Comparison of ENCODE assay signal across 27 cellular contexts in genomic region chr10:91054325-91054724, GRCh38.
DNase-seq lines count a peak whose midpoint lies in the region; ATAC-seq and TF ChIP-seq lines count a peak whose summit lies in the region.
"Had no signal": no experiment of that assay in that cellular context is flagged by ENCODE, and none has a peak within 500 bp of the region (broad histone marks: within the 10 kb centered on the region; RNA-seq: fewer than 3 reads in every experiment).

No MANE protein-coding gene starts in this region.

- no peak overlapping the region for H4K8ac ChIP-seq in mesenchymal stem cell (ENCODE audit: low read length)

- no peak overlapping the region for H3K14ac ChIP-seq in mesenchymal stem cell (ENCODE audit: low read length in 2 of 2)

- H2AK5ac ChIP-seq in mesenchymal stem cell (ENCODE audit: low read length, severe bottlenecking): no peak overlapping the region

- H4K91ac ChIP-seq in mesenchymal stem cell (ENCODE audit: low read length): no peak overlapping the region

- no peak overlapping the region for H3K4ac ChIP-seq in mesenchymal stem cell (ENCODE audit: low read depth in 1 of 2, low read length in 2 of 2)

- POLR2A ChIA-PET in naive thymus-derived CD4-positive, alpha-beta T cell (lab: Charles Lee): no interaction called here

- no peak for TF ChIP-seq CTCF in AG10803 (conservative IDR thresholded peaks at IDR 0.05; ENCODE audit: low read length)
- TF ChIP-seq CTCF in fibroblast of lung (conservative IDR thresholded peaks at IDR 0.05 in 1 of 2, IDR thresholded peaks at IDR 0.05 in 1 of 2; ENCODE audit: low read depth in 1 of 2, low read length in 2 of 2): no peak

- H2BK5ac ChIP-seq in mesenchymal stem cell (ENCODE audit: low read depth, low read length, poor library complexity, severe bottlenecking): no peak overlapping the region

- no peak for ATAC-seq in naive thymus-derived CD4-positive, alpha-beta T cell
- ATAC-seq: activated CD8-positive, alpha-beta T cell treated with anti-CD3 and anti-CD28 coated beads, Interleukin-2, amount 10 ng/mL, durations not matched to agents 7 days and 5 days; stimulated activated naive CD8-positive, alpha-beta T cell treated with anti-CD3 and anti-CD28 coated beads, Interleukin-15, amount 100 ng/mL, for 72 hours had no signal

- no peak overlapping the region for H3K27ac Mint-ChIP-seq in activated T-helper 1 cell treated with anti-CD3 and anti-CD28 coated beads, Interleukin-12 subunit alpha, Interleukin-12 subunit beta, Interleukin-2, Interleukin-4 antibody, amounts not matched to agents 30 ng/mL and 10 ng/mL and 1 ng/mL, durations not matched to agents 14 hours and 24 hours and 36 hours
- no peak overlapping the region for H3K27ac Mint-ChIP-seq in naive thymus-derived CD4-positive, alpha-beta T cell
- H3K27ac Mint-ChIP-seq: activated CD8-positive, alpha-beta T cell treated with anti-CD3 and anti-CD28 coated beads, Interleukin-2, amount 10 ng/mL, durations not matched to agents 7 days and 5 days; CD4-positive, alpha-beta memory T cell; stimulated activated naive CD8-positive, alpha-beta T cell treated with anti-CD3 and anti-CD28 coated beads, Interleukin-15, amount 100 ng/mL, for 72 hours had no signal

- H3K27me3 ChIP-seq in fibroblast of lung (ENCODE audit: control insufficient read depth, insufficient read depth, low read length) (peaks cover 5% of the 10 kb centered on the region), mesenchymal stem cell (ENCODE audit: control insufficient read depth in 1 of 2, insufficient read depth in 1 of 2, low read length in 2 of 2) (no peaks in the 10 kb centered on the region)
- no peaks in the 10 kb centered on the region for H3K27me3 ChIP-seq in naive thymus-derived CD4-positive, alpha-beta T cell (ENCODE audit: control insufficient read depth in 2 of 2, insufficient read depth in 2 of 2, low read length in 2 of 2)
- H3K27me3 ChIP-seq: sigmoid colon, tibial artery had no signal

- H3K79me2 ChIP-seq in fibroblast of lung (ENCODE audit: control insufficient read depth, insufficient read depth, low read length): no peaks in the 10 kb centered on the region

- H3K18ac ChIP-seq in mesenchymal stem cell (ENCODE audit: low read depth in 1 of 2, low read length in 2 of 2): no peak overlapping the region

- no peak overlapping the region for H2BK120ac ChIP-seq in mesenchymal stem cell (ENCODE audit: low read depth, low read length)

- no peaks in the 10 kb centered on the region for H3K9me3 Mint-ChIP-seq in activated T-helper 1 cell treated with anti-CD3 and anti-CD28 coated beads, Interleukin-12 subunit alpha, Interleukin-12 subunit beta, Interleukin-2, Interleukin-4 antibody, amounts not matched to agents 30 ng/mL and 10 ng/mL and 1 ng/mL, durations not matched to agents 14 hours and 24 hours and 36 hours
- H3K9me3 Mint-ChIP-seq in naive thymus-derived CD4-positive, alpha-beta T cell: no peaks in the 10 kb centered on the region
- H3K9me3 Mint-ChIP-seq: CD4-positive, alpha-beta memory T cell; stimulated activated naive CD8-positive, alpha-beta T cell treated with anti-CD3 and anti-CD28 coated beads, Interleukin-15, amount 100 ng/mL, for 72 hours had no signal

- no peaks in the 10 kb centered on the region for H3K79me1 ChIP-seq in mesenchymal stem cell (replicated peaks; ENCODE audit: low read length, poor library complexity, severe bottlenecking)

- H3K9ac ChIP-seq in fibroblast of lung (ENCODE audit: insufficient read depth, low read length): no peak overlapping the region
- H3K9ac ChIP-seq in mesenchymal stem cell (ENCODE audit: low read length): no peak overlapping the region

- no peaks in the 10 kb centered on the region for H3K4me1 Mint-ChIP-seq in activated T-helper 1 cell treated with anti-CD3 and anti-CD28 coated beads, Interleukin-12 subunit alpha, Interleukin-12 subunit beta, Interleukin-2, Interleukin-4 antibody, amounts not matched to agents 30 ng/mL and 10 ng/mL and 1 ng/mL, durations not matched to agents 14 hours and 24 hours and 36 hours (ENCODE audit: low read depth)
- no peaks in the 10 kb centered on the region for H3K4me1 Mint-ChIP-seq in naive thymus-derived CD4-positive, alpha-beta T cell
- H3K4me1 Mint-ChIP-seq: CD4-positive, alpha-beta memory T cell; stimulated activated naive CD8-positive, alpha-beta T cell treated with anti-CD3 and anti-CD28 coated beads, Interleukin-15, amount 100 ng/mL, for 72 hours had no signal

- no peak overlapping the region for H2BK12ac ChIP-seq in mesenchymal stem cell (ENCODE audit: low read length in 2 of 2)

- no peak overlapping the region for H2BK15ac ChIP-seq in mesenchymal stem cell (ENCODE audit: low read depth, poor library complexity, severe bottlenecking)

- H3K27ac ChIP-seq in fibroblast of lung (ENCODE audit: insufficient read depth, low read length): no peak overlapping the region
- H3K27ac ChIP-seq in mesenchymal stem cell (ENCODE audit: low read length, poor library complexity, severe bottlenecking): no peak overlapping the region
- H3K27ac ChIP-seq in naive thymus-derived CD4-positive, alpha-beta T cell (ENCODE audit: low read depth, low read length): no peak overlapping the region
- H3K27ac ChIP-seq: 22Rv1, lower lobe of right lung, sigmoid colon, tibial artery had no signal

- no peaks in the 10 kb centered on the region for H3K36me3 ChIP-seq in fibroblast of lung (ENCODE audit: control insufficient read depth, insufficient read depth, low read length)
- no peaks in the 10 kb centered on the region for H3K36me3 ChIP-seq in mesenchymal stem cell (ENCODE audit: control insufficient read depth in 1 of 2, insufficient read depth in 2 of 2, low read depth in 1 of 2, low read length in 2 of 2)
- H3K36me3 ChIP-seq in naive thymus-derived CD4-positive, alpha-beta T cell (ENCODE audit: control insufficient read depth in 2 of 3, insufficient read depth in 3 of 3, low read length in 3 of 3): no peaks in the 10 kb centered on the region
- H3K36me3 ChIP-seq: lower lobe of right lung, sigmoid colon, tibial artery had no signal

- H3K36me3 Mint-ChIP-seq in activated T-helper 1 cell treated with anti-CD3 and anti-CD28 coated beads, Interleukin-12 subunit alpha, Interleukin-12 subunit beta, Interleukin-2, Interleukin-4 antibody, amounts not matched to agents 30 ng/mL and 10 ng/mL and 1 ng/mL, durations not matched to agents 14 hours and 24 hours and 36 hours (ENCODE audit: low read depth): no peaks in the 10 kb centered on the region
- no peaks in the 10 kb centered on the region for H3K36me3 Mint-ChIP-seq in naive thymus-derived CD4-positive, alpha-beta T cell
- H3K36me3 Mint-ChIP-seq: CD4-positive, alpha-beta memory T cell had no signal

- H3K4me1 ChIP-seq in fibroblast of lung (ENCODE audit: control insufficient read depth, extremely low read depth, insufficient read depth, low read length): no peaks in the 10 kb centered on the region
- no peaks in the 10 kb centered on the region for H3K4me1 ChIP-seq in mesenchymal stem cell (ENCODE audit: control insufficient read depth, insufficient read depth, low read depth, low read length)
- H3K4me1 ChIP-seq in naive thymus-derived CD4-positive, alpha-beta T cell (ENCODE audit: control insufficient read depth in 2 of 2, insufficient read depth in 2 of 2, low read length in 2 of 2): no peaks in the 10 kb centered on the region
- H3K4me1 ChIP-seq: lower lobe of right lung, sigmoid colon had no signal

- H3K4me3 ChIP-seq in AG10803 (ENCODE audit: low read length) (no peak overlapping the region), fibroblast of lung (replicated peaks in 1 of 4; ENCODE audit: control extremely low read depth in 1 of 4, insufficient read depth in 1 of 4, low read depth in 3 of 4, low read length in 4 of 4) (no peak overlapping the region), mesenchymal stem cell (ENCODE audit: insufficient read depth in 1 of 2, low read depth in 1 of 2, low read length in 2 of 2) (no peak overlapping the region)
- no peak overlapping the region for H3K4me3 ChIP-seq in naive thymus-derived CD4-positive, alpha-beta T cell (ENCODE audit: low read length)
- H3K4me3 ChIP-seq: lower lobe of right lung, sigmoid colon, tibial artery had no signal

- no peak overlapping the region for H3K4me3 Mint-ChIP-seq in activated T-helper 1 cell treated with anti-CD3 and anti-CD28 coated beads, Interleukin-12 subunit alpha, Interleukin-12 subunit beta, Interleukin-2, Interleukin-4 antibody, amounts not matched to agents 30 ng/mL and 10 ng/mL and 1 ng/mL, durations not matched to agents 14 hours and 24 hours and 36 hours
- H3K4me3 Mint-ChIP-seq in naive thymus-derived CD4-positive, alpha-beta T cell: no peak overlapping the region
- H3K4me3 Mint-ChIP-seq: activated CD8-positive, alpha-beta T cell treated with anti-CD3 and anti-CD28 coated beads, Interleukin-2, amount 10 ng/mL, durations not matched to agents 7 days and 5 days; CD4-positive, alpha-beta memory T cell; neural crest cell; stimulated activated naive CD8-positive, alpha-beta T cell treated with anti-CD3 and anti-CD28 coated beads, Interleukin-15, amount 100 ng/mL, for 72 hours had no signal

- intact Hi-C loops in activated T-helper 1 cell treated with anti-CD3 and anti-CD28 coated beads, Interleukin-12 subunit alpha, Interleukin-12 subunit beta, Interleukin-2, Interleukin-4 antibody, amounts not matched to agents 30 ng/mL and 10 ng/mL and 1 ng/mL, durations not matched to agents 14 hours and 24 hours and 36 hours (cut with micrococcal nuclease): no loop called here
- intact Hi-C loops in naive thymus-derived CD4-positive, alpha-beta T cell (cut with micrococcal nuclease): no loop called here

- no peak overlapping the region for H3K4me2 ChIP-seq in fibroblast of lung (ENCODE audit: extremely low read depth, insufficient read depth, low read length)
- H3K4me2 ChIP-seq in mesenchymal stem cell (ENCODE audit: low read length, poor library complexity, severe bottlenecking): no peak overlapping the region

- no peaks in the 10 kb centered on the region for H4K20me1 ChIP-seq in fibroblast of lung (ENCODE audit: control insufficient read depth, extremely low read depth, insufficient read depth, low read length)

- CTCF ChIA-PET in naive thymus-derived CD4-positive, alpha-beta T cell (lab: Charles Lee): no interaction called here

- DNase-seq in AG10803 (ENCODE audit: low read depth): peak; percentile 34
- DNase-seq in astrocyte of the hippocampus (ENCODE audit: low read depth, low spot score): peak; percentile 64
- peak; percentile 32 to 37 for DNase-seq in fibroblast of lung (ENCODE audit: low read depth in 2 of 2)
- DNase-seq in mesenchymal stem cell: peak; percentile 30
- DNase-seq in COLO668 (lab: John Stamatoyannopoulos, UW; ENCODE audit: unreplicated experiment): no peak
- DNase-seq in GDM1 (lab: John Stamatoyannopoulos, UW): no peak
- no peak for DNase-seq in activated T-helper 1 cell treated with anti-CD3 and anti-CD28 coated beads, Interleukin-12 subunit alpha, Interleukin-12 subunit beta, Interleukin-2, Interleukin-4 antibody, amounts not matched to agents 30 ng/mL and 10 ng/mL and 1 ng/mL, durations not matched to agents 14 hours and 24 hours and 36 hours (ENCODE audit: low spot score)
- no peak for DNase-seq in naive thymus-derived CD4-positive, alpha-beta T cell
- DNase-seq: activated CD4-positive, alpha-beta T cell treated with anti-CD3 and anti-CD28 coated beads for 1 hour; activated CD8-positive, alpha-beta T cell treated with anti-CD3 and anti-CD28 coated beads, Interleukin-2, amount 10 ng/mL, durations not matched to agents 7 days and 5 days; activated gamma-delta T cell treated with Interleukin-2 at 50 U/mL for 16 hours; CD4-positive, alpha-beta memory T cell; cortex of kidney; DMS153; GF-D8; Karpas-422; lower lobe of right lung; NCI-H1048; NCI-H2029 treated with DMSO at 0.1 percent for 48 hours; NCI-H2227 treated with DMSO at 0.1 percent for 48 hours; NCI-H774; RPMI8226; sigmoid colon; stimulated activated naive CD8-positive, alpha-beta T cell treated with anti-CD3 and anti-CD28 coated beads, Interleukin-15, amount 100 ng/mL, for 72 hours; tibial artery had no signal

- H3K9me3 ChIP-seq in fibroblast of lung (ENCODE audit: control insufficient read depth, insufficient read depth, low read depth, low read length) (no peaks in the 10 kb centered on the region), mesenchymal stem cell (ENCODE audit: control insufficient read depth, low read length) (no peaks in the 10 kb centered on the region)
- no peaks in the 10 kb centered on the region for H3K9me3 ChIP-seq in naive thymus-derived CD4-positive, alpha-beta T cell (ENCODE audit: control insufficient read depth in 2 of 3, low read length in 3 of 3)
- H3K9me3 ChIP-seq: lower lobe of right lung, sigmoid colon, tibial artery had no signal

- 77% methylated on average over 1 of the region's 2 CpGs for WGBS in mesenchymal stem cell

- peaks cover 29% of the 10 kb centered on the region for H3K27me3 Mint-ChIP-seq in activated T-helper 1 cell treated with anti-CD3 and anti-CD28 coated beads, Interleukin-12 subunit alpha, Interleukin-12 subunit beta, Interleukin-2, Interleukin-4 antibody, amounts not matched to agents 30 ng/mL and 10 ng/mL and 1 ng/mL, durations not matched to agents 14 hours and 24 hours and 36 hours (ENCODE audit: insufficient read depth)
- peaks cover 0 to 32% (median 0%) of the 10 kb centered on the region in 5 donors for H3K27me3 Mint-ChIP-seq in naive thymus-derived CD4-positive, alpha-beta T cell
- H3K27me3 Mint-ChIP-seq: stimulated activated naive CD8-positive, alpha-beta T cell treated with anti-CD3 and anti-CD28 coated beads, Interleukin-15, amount 100 ng/mL, for 72 hours had no signal

- no peak overlapping the region for H3K23ac ChIP-seq in mesenchymal stem cell (ENCODE audit: low read length in 2 of 2)

- H2AFZ ChIP-seq in fibroblast of lung (ENCODE audit: low read length): no peak overlapping the region
- H2AFZ ChIP-seq in mesenchymal stem cell (ENCODE audit: low read depth, low read length): no peak overlapping the region

Comparison
In these comparisons a context has a peak if more than half of its experiments do, and no peak if none do; other contexts are left out.
1. DNase-seq: peak in AG10803 (single experiment), astrocyte of the hippocampus (single experiment), fibroblast of lung (2 of 2) and mesenchymal stem cell (single experiment); none in COLO668 (single experiment), GDM1 (single experiment), activated T-helper 1 cell treated with anti-CD3 and anti-CD28 coated beads, Interleukin-12 subunit alpha, Interleukin-12 subunit beta, Interleukin-2, Interleukin-4 antibody, amounts not matched to agents 30 ng/mL and 10 ng/mL and 1 ng/mL, durations not matched to agents 14 hours and 24 hours and 36 hours (single experiment) and naive thymus-derived CD4-positive, alpha-beta T cell (0 of 9).